1 cellular context compared by ENCODE assay signal in the genomic region with DNA sequence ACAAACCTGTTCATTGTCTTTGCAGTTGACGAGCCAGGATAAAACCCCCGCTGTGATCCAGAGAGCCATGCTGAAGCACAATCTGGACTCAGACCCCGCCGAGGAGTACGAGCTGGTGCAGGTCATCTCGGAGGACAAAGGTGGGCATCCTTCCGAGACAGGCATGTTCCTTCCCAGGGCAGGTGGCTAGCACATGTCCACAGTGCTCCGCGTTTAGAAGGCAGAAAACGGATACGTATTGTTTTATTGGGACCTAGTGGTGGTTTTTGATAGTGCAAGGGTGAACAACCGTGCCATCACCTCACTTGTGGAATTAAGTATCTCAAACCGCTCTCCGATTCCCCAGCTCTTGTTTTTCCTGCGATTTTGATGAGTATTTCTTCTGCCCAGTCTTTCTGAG.
TF ChIP-seq lines count a peak whose summit lies in the region.

No MANE protein-coding gene starts in this region.

TF ChIP-seq in WTC11, 78 proteins besides CTCF, POLR2A, EP300 and RAD21 (continued from another document):
- TF ChIP-seq, protein P1, sequence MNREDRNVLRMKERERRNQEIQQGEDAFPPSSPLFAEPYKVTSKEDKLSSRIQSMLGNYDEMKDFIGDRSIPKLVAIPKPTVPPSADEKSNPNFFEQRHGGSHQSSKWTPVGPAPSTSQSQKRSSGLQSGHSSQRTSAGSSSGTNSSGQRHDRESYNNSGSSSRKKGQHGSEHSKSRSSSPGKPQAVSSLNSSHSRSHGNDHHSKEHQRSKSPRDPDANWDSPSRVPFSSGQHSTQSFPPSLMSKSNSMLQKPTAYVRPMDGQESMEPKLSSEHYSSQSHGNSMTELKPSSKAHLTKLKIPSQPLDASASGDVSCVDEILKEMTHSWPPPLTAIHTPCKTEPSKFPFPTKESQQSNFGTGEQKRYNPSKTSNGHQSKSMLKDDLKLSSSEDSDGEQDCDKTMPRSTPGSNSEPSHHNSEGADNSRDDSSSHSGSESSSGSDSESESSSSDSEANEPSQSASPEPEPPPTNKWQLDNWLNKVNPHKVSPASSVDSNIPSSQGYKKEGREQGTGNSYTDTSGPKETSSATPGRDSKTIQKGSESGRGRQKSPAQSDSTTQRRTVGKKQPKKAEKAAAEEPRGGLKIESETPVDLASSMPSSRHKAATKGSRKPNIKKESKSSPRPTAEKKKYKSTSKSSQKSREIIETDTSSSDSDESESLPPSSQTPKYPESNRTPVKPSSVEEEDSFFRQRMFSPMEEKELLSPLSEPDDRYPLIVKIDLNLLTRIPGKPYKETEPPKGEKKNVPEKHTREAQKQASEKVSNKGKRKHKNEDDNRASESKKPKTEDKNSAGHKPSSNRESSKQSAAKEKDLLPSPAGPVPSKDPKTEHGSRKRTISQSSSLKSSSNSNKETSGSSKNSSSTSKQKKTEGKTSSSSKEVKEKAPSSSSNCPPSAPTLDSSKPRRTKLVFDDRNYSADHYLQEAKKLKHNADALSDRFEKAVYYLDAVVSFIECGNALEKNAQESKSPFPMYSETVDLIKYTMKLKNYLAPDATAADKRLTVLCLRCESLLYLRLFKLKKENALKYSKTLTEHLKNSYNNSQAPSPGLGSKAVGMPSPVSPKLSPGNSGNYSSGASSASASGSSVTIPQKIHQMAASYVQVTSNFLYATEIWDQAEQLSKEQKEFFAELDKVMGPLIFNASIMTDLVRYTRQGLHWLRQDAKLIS (CRISPR knock-in tag; IDR thresholded peaks at IDR 0.05; ENCODE audit: borderline replicate concordance): no peak
- TF ChIP-seq TCF7 (CRISPR knock-in tag; IDR thresholded peaks at IDR 0.05; ENCODE audit: low read depth): no peak
- TF ChIP-seq, protein P2, sequence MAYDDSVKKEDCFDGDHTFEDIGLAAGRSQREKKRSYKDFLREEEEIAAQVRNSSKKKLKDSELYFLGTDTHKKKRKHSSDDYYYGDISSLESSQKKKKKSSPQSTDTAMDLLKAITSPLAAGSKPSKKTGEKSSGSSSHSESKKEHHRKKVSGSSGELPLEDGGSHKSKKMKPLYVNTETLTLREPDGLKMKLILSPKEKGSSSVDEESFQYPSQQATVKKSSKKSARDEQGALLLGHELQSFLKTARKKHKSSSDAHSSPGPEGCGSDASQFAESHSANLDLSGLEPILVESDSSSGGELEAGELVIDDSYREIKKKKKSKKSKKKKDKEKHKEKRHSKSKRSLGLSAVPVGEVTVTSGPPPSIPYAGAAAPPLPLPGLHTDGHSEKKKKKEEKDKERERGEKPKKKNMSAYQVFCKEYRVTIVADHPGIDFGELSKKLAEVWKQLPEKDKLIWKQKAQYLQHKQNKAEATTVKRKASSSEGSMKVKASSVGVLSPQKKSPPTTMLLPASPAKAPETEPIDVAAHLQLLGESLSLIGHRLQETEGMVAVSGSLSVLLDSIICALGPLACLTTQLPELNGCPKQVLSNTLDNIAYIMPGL (CRISPR knock-in tag; IDR thresholded peaks at IDR 0.05): no peak
- no peak for TF ChIP-seq NR3C1 (CRISPR knock-in tag; conservative IDR thresholded peaks at IDR 0.05; ENCODE audit: low read depth)
- no peak for TF ChIP-seq ZNF232 (CRISPR knock-in tag; IDR thresholded peaks at IDR 0.05)
- TF ChIP-seq PRRX2 (CRISPR knock-in tag; IDR thresholded peaks at IDR 0.05): no peak
- TF ChIP-seq ESRRA (CRISPR knock-in tag; IDR thresholded peaks at IDR 0.05; ENCODE audit: borderline replicate concordance): no peak
- TF ChIP-seq NFYB (CRISPR knock-in tag; conservative IDR thresholded peaks at IDR 0.05; ENCODE audit: low read depth): no peak
- TF ChIP-seq GTF2I (CRISPR knock-in tag; conservative IDR thresholded peaks at IDR 0.05): no peak
- TF ChIP-seq, protein P3, sequence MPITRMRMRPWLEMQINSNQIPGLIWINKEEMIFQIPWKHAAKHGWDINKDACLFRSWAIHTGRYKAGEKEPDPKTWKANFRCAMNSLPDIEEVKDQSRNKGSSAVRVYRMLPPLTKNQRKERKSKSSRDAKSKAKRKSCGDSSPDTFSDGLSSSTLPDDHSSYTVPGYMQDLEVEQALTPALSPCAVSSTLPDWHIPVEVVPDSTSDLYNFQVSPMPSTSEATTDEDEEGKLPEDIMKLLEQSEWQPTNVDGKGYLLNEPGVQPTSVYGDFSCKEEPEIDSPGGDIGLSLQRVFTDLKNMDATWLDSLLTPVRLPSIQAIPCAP (CRISPR knock-in tag; IDR thresholded peaks at IDR 0.05): no peak
